ENCODE assay signal across 17 cellular contexts in the genomic region with DNA sequence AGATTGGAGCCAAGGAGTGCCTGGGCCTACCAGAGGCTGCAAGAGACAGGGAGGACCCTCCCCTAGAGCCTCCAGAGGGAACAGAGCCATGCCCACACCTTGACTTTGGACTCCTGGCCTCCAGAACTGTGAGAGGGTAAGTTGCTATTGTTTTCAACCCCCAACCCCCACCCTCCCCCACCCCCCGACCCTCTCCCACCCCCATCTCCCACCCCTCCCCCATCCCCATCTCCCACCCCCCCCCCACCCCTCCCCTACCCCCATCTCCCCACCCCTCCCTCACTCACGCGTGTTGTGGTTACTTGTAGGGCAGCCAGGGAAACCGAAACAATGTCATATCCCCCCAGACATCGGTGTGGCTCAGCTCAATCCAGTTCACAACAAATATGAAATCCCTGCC. TPM values are rescaled to one million over a fixed set of nuclear protein-coding genes. Genes with fewer than 3 reads are reported as not detected.
DNase-seq lines count a peak whose midpoint lies in the region; ATAC-seq and TF ChIP-seq lines count a peak whose summit lies in the region.
"Had no signal": no experiment of that assay in that cellular context is flagged by ENCODE, and none has a peak within 500 bp of the region (broad histone marks: within the 10 kb centered on the region; RNA-seq: fewer than 3 reads in every experiment).

No MANE protein-coding gene starts in this region.

- ATAC-seq in activated T-helper 17 cell treated with anti-CD3 and anti-CD28 coated beads, Interleukin-2, amount 50 U/mL, for 72 hours (replicated peaks): no peak
- ATAC-seq in stimulated activated naive B cell treated with anti-CD40 and anti-IgM and Interleukin-4, amounts not matched to agents 10 μg/mL and 1 μg/mL and 100 μg/mL, for 72 hours (replicated peaks): no peak
- ATAC-seq in HG02970 (IDR thresholded peaks at IDR 0.05; ENCODE audit: low FRiP score, unreplicated experiment) (no peak), body of pancreas (no peak)

- 83% methylated on average over 1 of the region's 5 CpGs; no CpG with 5 or more reads in 1 of the 2 donors for WGBS in body of pancreas, 2 donors

- H3K9me3 ChIP-seq in CD8-positive, alpha-beta memory T cell (ENCODE audit: low read length): no peaks in the 10 kb centered on the region
- H3K9me3 ChIP-seq in body of pancreas: no peaks in the 10 kb centered on the region
- H3K9me3 ChIP-seq: BE2C had no signal

- TF ChIP-seq CTCF in glutamatergic neuron (IDR thresholded peaks at IDR 0.05; ENCODE audit: partially characterized antibody, unreplicated experiment) (no peak), body of pancreas (IDR thresholded peaks at IDR 0.05) (no peak)

- DNase-seq in CD8-positive, alpha-beta memory T cell: no peak
- no peak for DNase-seq in glutamatergic neuron
- DNase-seq in stimulated activated naive B cell treated with anti-CD40 and anti-IgM and Interleukin-4, amounts not matched to agents 10 μg/mL and 1 μg/mL and 100 μg/mL, for 72 hours: no peak
- no peak for DNase-seq in stimulated activated CD4-positive, alpha-beta T cell treated with anti-CD3 and anti-CD28 coated beads, Interleukin-15, amount 100 ng/mL, for 24 hours
- no peak for DNase-seq in body of pancreas
- DNase-seq: BE2C, DMS79 treated with DMSO at 0.1 percent for 48 hours, H7, HFFc6, NCI-H1417, NCI-H187, NCI-H2107, NCI-H2227 treated with DMSO at 0.1 percent for 48 hours, NCI-H524 treated with DMSO at 0.1 percent for 48 hours had no signal

- H3K4me1 Mint-ChIP-seq in CD8-positive, alpha-beta memory T cell: peaks cover 42 to 52% (median 50%) of the 10 kb centered on the region in 3 donors
- H3K4me1 Mint-ChIP-seq in activated T-helper 17 cell treated with anti-CD3 and anti-CD28 coated beads, Interleukin-2, amount 50 U/mL, for 72 hours: peaks cover 15% of the 10 kb centered on the region
- H3K4me1 Mint-ChIP-seq in glutamatergic neuron (ENCODE audit: low read depth, unreplicated experiment): peaks cover 4% of the 10 kb centered on the region
- H3K4me1 Mint-ChIP-seq in stimulated activated naive B cell treated with anti-CD40 and anti-IgM and Interleukin-4, amounts not matched to agents 10 μg/mL and 1 μg/mL and 100 μg/mL, for 72 hours: peaks cover 30 to 50% of the 10 kb centered on the region in 2 donors

- POLR2A ChIA-PET in CD8-positive, alpha-beta memory T cell (lab: Charles Lee): interaction anchor here (0.6 kb wide), 1 partner anchor 279 kb away, joined by 4 read pairs; no protein-coding TSS in a partner anchor

- H3K27me3 ChIP-seq in CD8-positive, alpha-beta memory T cell (ENCODE audit: insufficient read depth, low read length, poor library complexity, severe bottlenecking): no peaks in the 10 kb centered on the region
- H3K27me3 ChIP-seq in body of pancreas: no peaks in the 10 kb centered on the region
- H3K27me3 ChIP-seq: BE2C had no signal

- peak overlapping the region; percentile 13 to 85 (median 62) for H3K4me3 Mint-ChIP-seq in CD8-positive, alpha-beta memory T cell
- peak overlapping the region; percentile 35 for H3K4me3 Mint-ChIP-seq in activated T-helper 17 cell treated with anti-CD3 and anti-CD28 coated beads, Interleukin-2, amount 50 U/mL, for 72 hours
- H3K4me3 Mint-ChIP-seq in glutamatergic neuron (ENCODE audit: unreplicated experiment): no peak overlapping the region
- H3K4me3 Mint-ChIP-seq in stimulated activated naive B cell treated with anti-CD40 and anti-IgM and Interleukin-4, amounts not matched to agents 10 μg/mL and 1 μg/mL and 100 μg/mL, for 72 hours: peak overlapping the region; percentile 21 to 34
- H3K4me3 Mint-ChIP-seq: HFFc6 had no signal

- H3K36me3 Mint-ChIP-seq in CD8-positive, alpha-beta memory T cell: peaks cover 0 to 2% (median 0%) of the 10 kb centered on the region in 3 donors
- peaks cover 9% of the 10 kb centered on the region for H3K36me3 Mint-ChIP-seq in activated T-helper 17 cell treated with anti-CD3 and anti-CD28 coated beads, Interleukin-2, amount 50 U/mL, for 72 hours (ENCODE audit: low read depth)
- H3K36me3 Mint-ChIP-seq in glutamatergic neuron (ENCODE audit: unreplicated experiment): no peaks in the 10 kb centered on the region
- H3K36me3 Mint-ChIP-seq in stimulated activated naive B cell treated with anti-CD40 and anti-IgM and Interleukin-4, amounts not matched to agents 10 μg/mL and 1 μg/mL and 100 μg/mL, for 72 hours: peaks cover 5 to 6% of the 10 kb centered on the region in 2 donors

- no peaks in the 10 kb centered on the region for H3K27me3 Mint-ChIP-seq in CD8-positive, alpha-beta memory T cell
- peaks cover 3% of the 10 kb centered on the region for H3K27me3 Mint-ChIP-seq in activated T-helper 17 cell treated with anti-CD3 and anti-CD28 coated beads, Interleukin-2, amount 50 U/mL, for 72 hours
- peaks cover 3% of the 10 kb centered on the region for H3K27me3 Mint-ChIP-seq in glutamatergic neuron (ENCODE audit: unreplicated experiment)
- H3K27me3 Mint-ChIP-seq in stimulated activated naive B cell treated with anti-CD40 and anti-IgM and Interleukin-4, amounts not matched to agents 10 μg/mL and 1 μg/mL and 100 μg/mL, for 72 hours: peaks cover 54 to 68% of the 10 kb centered on the region in 2 donors

- H3K9me3 Mint-ChIP-seq in CD8-positive, alpha-beta memory T cell: no peaks in the 10 kb centered on the region
- H3K9me3 Mint-ChIP-seq in activated T-helper 17 cell treated with anti-CD3 and anti-CD28 coated beads, Interleukin-2, amount 50 U/mL, for 72 hours: no peaks in the 10 kb centered on the region
- peaks cover 4% of the 10 kb centered on the region for H3K9me3 Mint-ChIP-seq in glutamatergic neuron (ENCODE audit: unreplicated experiment)
- no peaks in the 10 kb centered on the region for H3K9me3 Mint-ChIP-seq in stimulated activated naive B cell treated with anti-CD40 and anti-IgM and Interleukin-4, amounts not matched to agents 10 μg/mL and 1 μg/mL and 100 μg/mL, for 72 hours
- H3K9me3 Mint-ChIP-seq: HFFc6 had no signal

- H3K4me1 ChIP-seq in CD8-positive, alpha-beta memory T cell (ENCODE audit: insufficient read depth, low read length): peaks cover 32% of the 10 kb centered on the region
- H3K4me1 ChIP-seq in body of pancreas: peaks cover 20% of the 10 kb centered on the region

- peak overlapping the region in 7 of 8 donors; percentile 50 to 92 (median 81) for H3K27ac Mint-ChIP-seq in CD8-positive, alpha-beta memory T cell
- no peak overlapping the region for H3K27ac Mint-ChIP-seq in activated T-helper 17 cell treated with anti-CD3 and anti-CD28 coated beads, Interleukin-2, amount 50 U/mL, for 72 hours
- peak overlapping the region; percentile 8 for H3K27ac Mint-ChIP-seq in glutamatergic neuron (ENCODE audit: unreplicated experiment)
- no peak overlapping the region for H3K27ac Mint-ChIP-seq in stimulated activated naive B cell treated with anti-CD40 and anti-IgM and Interleukin-4, amounts not matched to agents 10 μg/mL and 1 μg/mL and 100 μg/mL, for 72 hours
- H3K27ac Mint-ChIP-seq: HFFc6 had no signal

- CTCF ChIA-PET in CD8-positive, alpha-beta memory T cell (lab: Charles Lee): no interaction called here

- intact Hi-C loops in body of pancreas (cut with DNase I): no loop called here

- H3K27ac ChIP-seq in CD8-positive, alpha-beta memory T cell (ENCODE audit: low read depth, low read length): no peak overlapping the region
- H3K27ac ChIP-seq in body of pancreas: no peak overlapping the region
- H3K27ac ChIP-seq: KMS-11 had no signal

- H3K36me3 ChIP-seq in CD8-positive, alpha-beta memory T cell (ENCODE audit: insufficient read depth, low read length): no peaks in the 10 kb centered on the region
- H3K36me3 ChIP-seq in body of pancreas (replicated peaks in 1 of 2; ENCODE audit: insufficient read depth in 1 of 2, low read depth in 2 of 2): no peaks in the 10 kb centered on the region

- no peak for TF ChIP-seq POLR2A in body of pancreas (IDR thresholded peaks at IDR 0.05)

- H3K4me3 ChIP-seq in CD8-positive, alpha-beta memory T cell (ENCODE audit: low read length): no peak overlapping the region
- H3K4me3 ChIP-seq in body of pancreas: no peak overlapping the region

RNA-seq across cellular contexts. Expression of gene ZCCHC14, which starts 2.8 kb away (rescaled TPM):
- 1 to 10 TPM; 6.1 to 6.2 TPM for total RNA-seq in CD8-positive, alpha-beta memory T cell
- 0.77 TPM for polyA plus RNA-seq in CD8-positive, alpha-beta memory T cell
- 1 to 10 TPM; 3.0 to 5.2 TPM for total RNA-seq in activated T-helper 17 cell treated with anti-CD3 and anti-CD28 coated beads, Interleukin-2, amount 50 U/mL, for 72 hours
- total RNA-seq in glutamatergic neuron (ENCODE audit: unreplicated experiment): 29.2 TPM
- 10 to 100 TPM; 18.9 to 54.4 TPM for total RNA-seq in body of pancreas

Comparison
In these comparisons a context has a peak if more than half of its experiments do, and no peak if none do; other contexts are left out.
1. H3K27ac Mint-ChIP-seq: peak in CD8-positive, alpha-beta memory T cell (7 of 8) and glutamatergic neuron (single experiment); none in activated T-helper 17 cell treated with anti-CD3 and anti-CD28 coated beads, Interleukin-2, amount 50 U/mL, for 72 hours (single experiment) and stimulated activated naive B cell treated with anti-CD40 and anti-IgM and Interleukin-4, amounts not matched to agents 10 μg/mL and 1 μg/mL and 100 μg/mL, for 72 hours (single experiment).